Comparison of ENCODE assay signal across 9 cellular contexts in genomic region chr10:6173203-6173602, GRCh38. TPM values are rescaled to one million over a fixed set of nuclear protein-coding genes. Genes with fewer than 3 reads are reported as not detected.
DNase-seq lines count a peak whose midpoint lies in the region; ATAC-seq, FAIRE-seq and TF ChIP-seq lines count a peak whose summit lies in the region.
"Had no signal": no experiment of that assay in that cellular context is flagged by ENCODE, and none has a peak within 500 bp of the region (broad histone marks: within the 10 kb centered on the region; RNA-seq: fewer than 3 reads in every experiment).

No MANE protein-coding gene starts in this region.

- peak; percentile 18 to 30 (median 23); a peak in 3 of 6 replicates for TF ChIP-seq CTCF in GM12878 (IDR thresholded peaks at IDR 0.05 in 2 of 3, conservative IDR thresholded peaks at IDR 0.05 in 1 of 3; ENCODE audit: control insufficient read depth in 2 of 3, extremely low read depth in 1 of 3, insufficient read depth in 1 of 3, low read depth in 3 of 3, low read length in 3 of 3)

- POLR2A ChIA-PET in GM12878 (lab: Charles Lee): interaction anchor here (0.6 to 1.0 kb wide), 2 partner anchors 10 to 11 kb away, joined by 3 to 4 read pairs; no protein-coding TSS in a partner anchor

- H3K4me3 ChIP-seq in GM12878 (no peak overlapping the region), right cardiac atrium (ENCODE audit: low read length) (no peak overlapping the region)
- H3K4me3 ChIP-seq: HAP-1 had no signal

- TF ChIP-seq RAD21 in GM12878 (IDR thresholded peaks at IDR 0.05; ENCODE audit: insufficient read depth, low read depth, low read length): 0 out of 2 replicates have a peak, but pooled peaks have one; percentile 12

- H3K27me3 ChIP-seq in GM12878 (replicated peaks in 1 of 2; ENCODE audit: control insufficient read depth in 2 of 2, insufficient read depth in 2 of 2, low read length in 1 of 2) (no peaks in the 10 kb centered on the region), right cardiac atrium (ENCODE audit: control insufficient read depth, insufficient read depth) (no peaks in the 10 kb centered on the region)

- no peaks in the 10 kb centered on the region; the same call in 1 of the 2 replicates for H4K20me1 ChIP-seq in GM12878 (ENCODE audit: control insufficient read depth, insufficient read depth)

- RAD21 ChIA-PET in GM12878 (lab: Charles Lee; ENCODE audit: unreplicated experiment): interaction anchor here (1.0 to 1.3 kb wide), 2 partner anchors 175 to 229 kb away, joined by 3 to 6 read pairs; no protein-coding TSS in a partner anchor

- no TSS peak for BruUV-seq in GM12878 (replicated peaks; lab: Mats Ljungman, UMichigan)

- TF ChIP-seq EP300 in GM12878 (IDR thresholded peaks at IDR 0.05; ENCODE audit: borderline replicate concordance in 1 of 2, control insufficient read depth in 1 of 2, low read depth in 2 of 2, low read length in 2 of 2): no peak

- no peak for DNase-seq in GM12891 (ENCODE audit: insufficient read length, low spot score)
- DNase-seq in T-helper 22 cell (ENCODE audit: low read depth): peak; percentile 17
- no peak for DNase-seq in GM12878 (ENCODE audit: low read depth, low spot score)
- peak; percentile 43 to 54 for DNase-seq in stimulated activated CD4-positive, alpha-beta T cell treated with anti-CD3 and anti-CD28 coated beads, Interleukin-2, amount 100 ng/mL, for 48 hours
- DNase-seq in cerebellum (ENCODE audit: low spot score): no peak
- no peak for DNase-seq in right cardiac atrium

- peaks cover 2 to 3% of the 10 kb centered on the region in 2 experiments for H3K36me3 ChIP-seq in GM12878 (ENCODE audit: control insufficient read depth in 2 of 2, insufficient read depth in 2 of 2, low read length in 1 of 2)

- SMC1A ChIA-PET in GM12878 (lab: Charles Lee; ENCODE audit: uncharacterized antibody, unreplicated experiment): interaction anchor here (1.3 kb wide), 1 partner anchor 229 kb away, joined by 5 read pairs; no protein-coding TSS in a partner anchor

- H3K27ac ChIP-seq in GM12878 (ENCODE audit: control insufficient read depth, insufficient read depth): no peak overlapping the region
- no peak overlapping the region for H3K27ac ChIP-seq in right cardiac atrium (ENCODE audit: low read length)

- 0 out of 2 replicates have a peak overlapping the region, but pooled peaks have one; percentile 25 for H3K4me2 ChIP-seq in GM12878 (ENCODE audit: control insufficient read depth, insufficient read depth)

- H3K79me2 ChIP-seq in GM12878 (ENCODE audit: control insufficient read depth, insufficient read depth, low read length): peaks cover 20% of the 10 kb centered on the region

- intact Hi-C loops in GM12878 (cut with micrococcal nuclease; ENCODE audit: unreplicated experiment): no loop called here
- intact Hi-C loops in right cardiac atrium (cut with DNase I): no loop called here

- CTCF ChIA-PET in GM12878 (lab: Yijun Ruan, JAX): interaction anchor here (0.6 to 1.6 kb wide), 5 partner anchors 19 to 229 kb away, joined by 3 to 8 read pairs (median 4); partner anchors contain the start of gene PFKFB3

- ATAC-seq in GM12878 (peak; percentile 66), GM18868 (IDR thresholded peaks at IDR 0.05; ENCODE audit: unreplicated experiment) (no peak), right cardiac atrium (no peak), HG02678 (IDR thresholded peaks at IDR 0.05; ENCODE audit: unreplicated experiment) (no peak)

- 62% methylated on average over 8 of the region's 8 CpGs for WGBS in GM12878 (ENCODE audit: insufficient coverage, insufficient replicate concordance, low lambda C conversion rate, missing lambda C conversion rate)
- WGBS in right cardiac atrium: 69% methylated on average over 8 of the region's 8 CpGs

- peak; percentile 43 for FAIRE-seq in GM12891 (lab: Jason Lieb, UNC)
- FAIRE-seq in GM12878 (lab: Jason Lieb, UNC): no peak

- TF ChIP-seq POLR2A in GM12891 (IDR thresholded peaks at IDR 0.05; ENCODE audit: low read depth, low read length): no peak
- TF ChIP-seq POLR2A in GM12878 (IDR thresholded peaks at IDR 0.05; ENCODE audit: low read depth, low read length): no peak

- H2AFZ ChIP-seq in GM12878 (ENCODE audit: control insufficient read depth, low read depth, low read length): no peak overlapping the region

- no peak overlapping the region for H3K9ac ChIP-seq in GM12878 (ENCODE audit: control insufficient read depth, insufficient read depth, low read length)

- H3K9me3 ChIP-seq in GM12878 (replicated peaks; ENCODE audit: control insufficient read depth, insufficient read depth, low read length) (no peaks in the 10 kb centered on the region), right cardiac atrium (ENCODE audit: control insufficient read depth, low read length) (no peaks in the 10 kb centered on the region)
- H3K9me3 ChIP-seq: HAP-1 had no signal

- in situ Hi-C loops in GM12878 (cut with MboI): no loop called here

- peaks cover 7% of the 10 kb centered on the region for H3K4me1 ChIP-seq in GM12878 (ENCODE audit: control insufficient read depth, insufficient read depth, low read length)
- H3K4me1 ChIP-seq in right cardiac atrium (ENCODE audit: control insufficient read depth, insufficient read depth, low read length): peaks cover 28% of the 10 kb centered on the region
- H3K4me1 ChIP-seq: HAP-1 had no signal

TF ChIP-seq in GM12891, 5 proteins besides CTCF, POLR2A, EP300 and RAD21:
- TF ChIP-seq POU2F2 (IDR thresholded peaks at IDR 0.05; ENCODE audit: low read depth, low read length) (no peak), POLR2AphosphoS5 (IDR thresholded peaks at IDR 0.05; ENCODE audit: low read depth, low read length) (no peak), SPI1 (IDR thresholded peaks at IDR 0.05; ENCODE audit: low read depth, low read length) (no peak), PAX5 (IDR thresholded peaks at IDR 0.05; ENCODE audit: insufficient read depth, low read length, severe bottlenecking) (no peak), TAF1 (IDR thresholded peaks at IDR 0.05; ENCODE audit: low read depth, low read length) (no peak)

TF ChIP-seq in GM12878, 131 proteins besides CTCF, POLR2A, EP300 and RAD21 (continues in another document):
- TF ChIP-seq ZBTB40 (IDR thresholded peaks at IDR 0.05; ENCODE audit: borderline replicate concordance) (no peak), KDM1A (IDR thresholded peaks at IDR 0.05; ENCODE audit: borderline replicate concordance) (no peak), FOS (IDR thresholded peaks at IDR 0.05; ENCODE audit: borderline replicate concordance, extremely low read depth, insufficient read length) (no peak), HDGF (IDR thresholded peaks at IDR 0.05) (no peak)

RNA-seq across cellular contexts. Expression of gene PFKFB3, which starts 29.5 kb away (rescaled TPM):
- polyA plus RNA-seq in GM12891 (2012; ENCODE audit: low read depth, missing spikeins): 26.1 TPM
- 217 and 258 TPM in 2 replicates for total RNA-seq in GM12878 (2013; cell fraction: nucleolus; rRNA removed)
- 13.0 and 14.7 TPM in 2 replicates for total RNA-seq in GM12878 (2014; rRNA removed)
- total RNA-seq in GM12878 (2014; rRNA removed; fragmentation: Illumina TruSeq; extraction: Trizol): 7.9 and 8.1 TPM in 2 replicates
- 23.5 and 26.8 TPM in 2 replicates for total RNA-seq in GM12878 (2021)
- 6.9 TPM for polyA plus RNA-seq in GM12878 (2011; ENCODE audit: low read depth)
- 21.8 and 46.7 TPM in 2 replicates for polyA plus RNA-seq in GM12878 (2011; rRNA removed)
- 38.7 and 47.0 TPM in 2 replicates for polyA plus RNA-seq in GM12878 (2011; cell fraction: cytosol; rRNA removed)
- 115 and 127 TPM in 2 replicates for polyA plus RNA-seq in GM12878 (2011; cell fraction: nucleus; rRNA removed)
- 14.6 and 20.5 TPM in 2 replicates for polyA plus RNA-seq in GM12878 (2012)
- 10.2 and 14.2 TPM in 2 replicates for polyA plus RNA-seq in GM12878 (2014; fragmentation: Illumina TruSeq; extraction: Trizol)
- polyA plus RNA-seq in GM12878 (2014; fragmentation: Nextera tagmentation; extraction: Ambion mirVana): 1 to 10 TPM; 1.6 to 2.6 TPM
- 13.3 and 14.6 TPM in 2 replicates for polyA plus RNA-seq in GM12878 (2014; rRNA removed)
- polyA plus RNA-seq in GM12878 (2016; fragmentation: Nextera tagmentation; extraction: Ambion mirVana): 10 to 100 TPM; 18.8 to 19.4 TPM
- 48.5 and 62.2 TPM in 2 replicates for polyA minus RNA-seq in GM12878 (2011; rRNA and poly(A)+ RNA removed)
- 12.2 and 18.8 TPM in 2 replicates for polyA minus RNA-seq in GM12878 (2011; cell fraction: cytosol; rRNA and poly(A)+ RNA removed)
- 57.4 and 65.9 TPM in 2 replicates for polyA minus RNA-seq in GM12878 (2011; cell fraction: nucleus; rRNA and poly(A)+ RNA removed)
- 27.0 TPM for total RNA-seq in cerebellum
- 10 to 100 TPM; 10.5 to 15.1 (median 11.7) TPM for total RNA-seq in right cardiac atrium
- 11.2 TPM for polyA plus RNA-seq in right cardiac atrium

Comparison
In these comparisons a context has a peak if more than half of its experiments do, and no peak if none do; other contexts are left out.
1. DNase-seq: peak in T-helper 22 cell (single experiment) and stimulated activated CD4-positive, alpha-beta T cell treated with anti-CD3 and anti-CD28 coated beads, Interleukin-2, amount 100 ng/mL, for 48 hours (2 of 2); none in GM12891 (single experiment), GM12878 (single experiment), cerebellum (single experiment) and right cardiac atrium (0 of 3).